Comparison of ENCODE assay signal across 37 cellular contexts in the genomic region with DNA sequence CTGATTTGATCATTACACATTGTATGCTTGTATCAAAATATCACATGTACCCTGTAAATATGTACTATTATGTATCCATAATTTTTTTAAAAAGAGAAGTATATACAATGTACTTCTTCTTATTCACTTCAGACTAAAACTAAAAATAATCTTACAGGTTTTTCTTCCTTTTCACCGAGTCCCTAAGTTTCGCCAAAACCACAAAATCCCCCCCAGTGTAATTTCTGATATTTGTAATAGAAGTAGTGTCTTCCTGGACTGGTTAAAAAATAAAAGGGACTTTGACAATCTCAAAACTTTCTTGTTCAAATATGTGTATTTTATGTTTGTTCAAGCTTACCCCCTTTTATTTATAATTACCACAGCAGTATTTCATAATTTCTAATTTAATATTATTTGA.
"Had no signal": no experiment of that assay in that cellular context is flagged by ENCODE, and none has a peak within 500 bp of the region (broad histone marks: within the 10 kb centered on the region; RNA-seq: fewer than 3 reads in every experiment).

No MANE protein-coding gene starts in this region.

- H3K4me3 Mint-ChIP-seq: activated CD4-positive, alpha-beta T cell treated with anti-CD3 and anti-CD28 coated beads for 36 hours; activated CD8-positive, alpha-beta memory T cell treated with anti-CD3 and anti-CD28 coated beads, Interleukin-2, amount 10 ng/mL, durations not matched to agents 7 days and 5 days; activated CD8-positive, alpha-beta T cell treated with anti-CD3 and anti-CD28 coated beads, Interleukin-2, amount 10 ng/mL, durations not matched to agents 7 days and 5 days; endodermal cell; mesothelial cell of epicardium; neural crest cell; T-helper 2 cell treated with Interferon-gamma antibody and Interleukin-4, amounts not matched to agents 5 μg/mL and 100 μg/mL, for 36 hours had no signal

- H3K9me3 Mint-ChIP-seq: activated B cell treated with CpG ODN at 0.5 μM for 24 hours; activated naive CD4-positive, alpha-beta T cell treated with anti-CD3 and anti-CD28 coated beads, Interleukin-2, amount 50 U/mL, for 72 hours; endodermal cell; immature natural killer cell; mesothelial cell of epicardium; naive B cell; neural crest cell; T-helper 2 cell treated with Interferon-gamma antibody and Interleukin-4, amounts not matched to agents 5 μg/mL and 100 μg/mL, for 36 hours had no signal

- H3K9me3 ChIP-seq: adrenal gland, body of pancreas, colonic mucosa, esophagus muscularis mucosa, heart left ventricle, pancreas, psoas muscle, sigmoid colon, testis had no signal

- H3K36me3 Mint-ChIP-seq: immature natural killer cell, naive B cell had no signal

- H3K27me3 Mint-ChIP-seq: activated B cell treated with CpG ODN at 0.5 μM for 24 hours; activated CD4-positive, alpha-beta T cell treated with anti-CD3 and anti-CD28 coated beads for 36 hours; activated CD8-positive, alpha-beta memory T cell treated with anti-CD3 and anti-CD28 coated beads, Interleukin-2, amount 10 ng/mL, durations not matched to agents 7 days and 5 days; naive B cell had no signal

- DNase-seq: activated B cell treated with CpG ODN at 0.5 μM for 24 hours; activated CD4-positive, alpha-beta T cell treated with anti-CD3 and anti-CD28 coated beads for 36 hours; activated CD8-positive, alpha-beta memory T cell treated with anti-CD3 and anti-CD28 coated beads, Interleukin-2, amount 10 ng/mL, durations not matched to agents 7 days and 5 days; activated CD8-positive, alpha-beta T cell treated with anti-CD3 and anti-CD28 coated beads, Interleukin-2, amount 10 ng/mL, durations not matched to agents 7 days and 5 days; activated naive CD4-positive, alpha-beta T cell; activated T-cell treated with anti-CD3 and anti-CD28 coated beads, Interleukin-2, amount 50 U/mL, for 48 hours; adrenal gland; aorta; body of pancreas; cerebellar nuclear complex; colonic mucosa; endodermal cell; foreskin keratinocyte; heart left ventricle; hypothalamus; immature natural killer cell; kidney; left colon; mammary epithelial cell; naive B cell; nucleus accumbens; pancreas; psoas muscle; sigmoid colon; small intestine; stimulated activated CD4-positive, alpha-beta T cell treated with anti-CD3 and anti-CD28 coated beads, Interleukin-1b, Interleukin-23, amount 100 ng/mL, for 48 hours; stimulated activated CD4-positive, alpha-beta T cell treated with anti-CD3 and anti-CD28 coated beads, Interleukin-4, amount 100 ng/mL, for 4 hours; stimulated activated CD8-positive, alpha-beta memory T cell treated with anti-CD3 and anti-CD28 coated beads, Interleukin-4, amount 100 ng/mL, for 48 hours; stimulated activated naive CD4-positive, alpha-beta T cell treated with Interleukin-2 at 50 U/mL for 16 hours; testis; trophoblast cell had no signal

- ATAC-seq: activated CD4-positive, alpha-beta T cell treated with anti-CD3 and anti-CD28 coated beads for 36 hours; activated CD8-positive, alpha-beta memory T cell treated with anti-CD3 and anti-CD28 coated beads, Interleukin-2, amount 10 ng/mL, durations not matched to agents 7 days and 5 days; activated CD8-positive, alpha-beta T cell treated with anti-CD3 and anti-CD28 coated beads, Interleukin-2, amount 10 ng/mL, durations not matched to agents 7 days and 5 days; activated naive CD4-positive, alpha-beta T cell treated with anti-CD3 and anti-CD28 coated beads, Interleukin-2, amount 50 U/mL, for 72 hours; body of pancreas; foreskin keratinocyte; heart left ventricle; left colon; pancreas; psoas muscle had no signal

- H3K27ac Mint-ChIP-seq: activated CD8-positive, alpha-beta memory T cell treated with anti-CD3 and anti-CD28 coated beads, Interleukin-2, amount 10 ng/mL, durations not matched to agents 7 days and 5 days; endodermal cell; T-helper 2 cell treated with Interferon-gamma antibody and Interleukin-4, amounts not matched to agents 5 μg/mL and 100 μg/mL, for 36 hours had no signal

- FAIRE-seq: kidney, small intestine, urothelium cell line had no signal
